ENCODE assay signal across 22 cellular contexts in the genomic region with DNA sequence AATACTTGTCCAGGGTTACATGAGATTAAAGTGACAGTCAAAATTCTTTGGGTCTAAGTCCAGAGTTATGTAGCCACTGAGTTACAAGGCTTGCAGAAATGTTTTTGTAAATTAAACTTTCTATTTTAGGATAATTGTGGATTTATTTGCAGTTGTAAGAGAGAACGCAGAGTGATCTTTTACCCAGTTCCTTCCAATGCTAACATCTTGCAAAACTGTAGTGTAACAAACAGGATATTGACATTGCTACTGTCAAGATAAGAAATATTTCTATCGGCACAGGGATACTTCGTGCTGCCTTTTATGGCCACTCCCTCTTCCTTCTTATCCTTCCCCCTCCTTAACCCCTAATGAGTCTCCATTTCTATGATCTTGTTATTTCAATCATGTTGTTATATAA.
"Had no signal": no experiment of that assay in that cellular context is flagged by ENCODE, and none has a peak within 500 bp of the region (broad histone marks: within the 10 kb centered on the region; RNA-seq: fewer than 3 reads in every experiment).

No MANE protein-coding gene starts in this region.

- H3K9me3 ChIP-seq: tibial nerve had no signal

- H3K4me3 ChIP-seq: lung, tibial nerve had no signal

- H3K27me3 ChIP-seq: tibial nerve had no signal

- FAIRE-seq: endometrium, frontal cortex, islet of Langerhans, urothelium cell line had no signal

- DNase-seq: activated CD4-positive, alpha-beta memory T cell treated with anti-CD3 and anti-CD28 coated beads for 36 hours; activated CD4-positive, alpha-beta T cell treated with anti-CD3 and anti-CD28 coated beads for 48 hours; activated CD4-positive, CD25-positive, alpha-beta regulatory T cell; activated effector memory CD4-positive, alpha-beta T cell treated with Interleukin-2 at 50 U/mL for 16 hours; activated naive CD4-positive, alpha-beta T cell treated with anti-CD3 and anti-CD28 coated beads for 36 hours; activated T-cell treated with anti-CD3 and anti-CD28 coated beads, Interleukin-2, amount 50 U/mL, for 72 hours; cerebellar nuclear complex; erythroblast; hippocampal formation; left cardiac atrium; naive thymus-derived CD8-positive, alpha-beta T cell; retina; stimulated activated CD4-positive, alpha-beta T cell treated with anti-CD3 and anti-CD28 coated beads, Interleukin-1b, Interleukin-23, amount 100 ng/mL, for 48 hours; stimulated activated naive CD8-positive, alpha-beta T cell treated with anti-CD3 and anti-CD28 coated beads, Interleukin-15, amount 100 ng/mL, for 72 hours; T-helper 1 cell had no signal

- ATAC-seq: activated T-cell treated with anti-CD3 and anti-CD28 coated beads, Interleukin-2, amount 50 U/mL, for 72 hours; left cardiac atrium; naive thymus-derived CD8-positive, alpha-beta T cell; stimulated activated effector memory CD8-positive, alpha-beta T cell treated with anti-CD3 and anti-CD28 coated beads, Interleukin-12 subunit alpha, Interleukin-12 subunit beta, amount 100 ng/mL, for 72 hours; stimulated activated naive CD8-positive, alpha-beta T cell treated with anti-CD3 and anti-CD28 coated beads, Interleukin-15, amount 100 ng/mL, for 72 hours had no signal
